ENCODE assay signal across 11 cellular contexts in the genomic region with DNA sequence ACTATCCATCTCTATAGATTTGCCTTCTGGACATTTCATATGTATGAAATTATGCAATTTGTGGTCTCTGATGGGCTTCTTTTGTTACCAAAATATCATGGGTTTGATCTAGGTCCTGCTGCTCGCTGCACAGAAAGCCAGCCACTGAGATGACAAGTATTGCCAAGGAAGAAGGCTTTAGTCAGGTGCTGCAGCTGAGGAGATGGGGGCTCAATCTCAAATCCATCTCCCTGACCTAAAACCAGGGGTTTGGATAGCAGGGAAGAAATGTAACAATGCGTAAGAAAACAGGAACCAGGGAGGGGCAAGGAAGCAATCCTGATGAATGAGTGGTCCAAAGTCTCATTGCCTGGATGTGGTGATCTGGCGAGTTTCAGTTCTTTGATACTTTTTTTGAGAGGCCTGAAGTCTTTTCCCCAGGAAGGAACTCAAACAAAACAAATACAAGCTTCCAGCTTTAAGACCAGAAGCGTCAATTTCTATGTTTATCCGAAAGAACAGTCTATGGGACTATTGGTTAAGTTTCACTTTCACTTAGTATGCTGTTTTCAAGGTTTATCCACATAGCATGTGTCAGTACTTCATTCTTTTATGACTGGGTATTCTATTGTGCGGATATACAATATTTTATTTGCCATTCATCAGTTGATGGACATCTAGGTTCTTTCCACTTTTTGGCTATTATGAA.
DNase-seq lines count a peak whose midpoint lies in the region; ATAC-seq lines count a peak whose summit lies in the region.
"Had no signal": no experiment of that assay in that cellular context is flagged by ENCODE, and none has a peak within 500 bp of the region (broad histone marks: within the 10 kb centered on the region; RNA-seq: fewer than 3 reads in every experiment).

No MANE protein-coding gene starts in this region.

- H3K4me3 Mint-ChIP-seq in T-helper 1 cell treated with Interleukin-12 subunit alpha and Interleukin-12 subunit beta and Interleukin-4 antibody, amounts not matched to agents 30 μg/mL and 1 μg/mL, for 36 hours: peak overlapping the region; percentile 51

- ATAC-seq in HG03460 (IDR thresholded peaks at IDR 0.05; ENCODE audit: unreplicated experiment): no peak

- no peaks in the 10 kb centered on the region for H3K27me3 Mint-ChIP-seq in T-helper 1 cell treated with Interleukin-12 subunit alpha and Interleukin-12 subunit beta and Interleukin-4 antibody, amounts not matched to agents 30 μg/mL and 1 μg/mL, for 36 hours (ENCODE audit: low read depth)

- peaks cover 9% of the 10 kb centered on the region for H3K9me3 Mint-ChIP-seq in T-helper 1 cell treated with Interleukin-12 subunit alpha and Interleukin-12 subunit beta and Interleukin-4 antibody, amounts not matched to agents 30 μg/mL and 1 μg/mL, for 36 hours

- DNase-seq in T-helper 1 cell (no peak), RPMI8226 (peak; percentile 5), epithelial cell of prostate (ENCODE audit: low read depth, low spot score) (no peak), pons (ENCODE audit: low spot score) (peak; percentile 25), NCI-H1694 (lab: John Stamatoyannopoulos, UW) (no peak), activated gamma-delta T cell treated with Interleukin-2 at 50 U/mL for 16 hours (no peak)
- DNase-seq: GDM1, NCI-H1105 treated with DMSO at 0.1 percent for 48 hours, WERI-Rb-1 had no signal

- peaks cover 17% of the 10 kb centered on the region for H3K36me3 Mint-ChIP-seq in T-helper 1 cell treated with Interleukin-12 subunit alpha and Interleukin-12 subunit beta and Interleukin-4 antibody, amounts not matched to agents 30 μg/mL and 1 μg/mL, for 36 hours (ENCODE audit: low read depth)

- peak overlapping the region; percentile 76 for H3K27ac Mint-ChIP-seq in T-helper 1 cell treated with Interleukin-12 subunit alpha and Interleukin-12 subunit beta and Interleukin-4 antibody, amounts not matched to agents 30 μg/mL and 1 μg/mL, for 36 hours

- peak overlapping the region; percentile 7 for H3K27ac ChIP-seq in epithelial cell of prostate
- H3K27ac ChIP-seq: WERI-Rb-1 had no signal

- H3K4me1 Mint-ChIP-seq in T-helper 1 cell treated with Interleukin-12 subunit alpha and Interleukin-12 subunit beta and Interleukin-4 antibody, amounts not matched to agents 30 μg/mL and 1 μg/mL, for 36 hours (ENCODE audit: low read depth): peaks cover 39% of the 10 kb centered on the region

Comparison
In these comparisons a context has a peak if more than half of its experiments do, and no peak if none do; other contexts are left out.
1. DNase-seq: peak in RPMI8226 (single experiment) and pons (single experiment); none in T-helper 1 cell (0 of 5), epithelial cell of prostate (single experiment), NCI-H1694 (single experiment) and activated gamma-delta T cell treated with Interleukin-2 at 50 U/mL for 16 hours (single experiment).